1 cellular context compared by ENCODE assay signal in the genomic region with DNA sequence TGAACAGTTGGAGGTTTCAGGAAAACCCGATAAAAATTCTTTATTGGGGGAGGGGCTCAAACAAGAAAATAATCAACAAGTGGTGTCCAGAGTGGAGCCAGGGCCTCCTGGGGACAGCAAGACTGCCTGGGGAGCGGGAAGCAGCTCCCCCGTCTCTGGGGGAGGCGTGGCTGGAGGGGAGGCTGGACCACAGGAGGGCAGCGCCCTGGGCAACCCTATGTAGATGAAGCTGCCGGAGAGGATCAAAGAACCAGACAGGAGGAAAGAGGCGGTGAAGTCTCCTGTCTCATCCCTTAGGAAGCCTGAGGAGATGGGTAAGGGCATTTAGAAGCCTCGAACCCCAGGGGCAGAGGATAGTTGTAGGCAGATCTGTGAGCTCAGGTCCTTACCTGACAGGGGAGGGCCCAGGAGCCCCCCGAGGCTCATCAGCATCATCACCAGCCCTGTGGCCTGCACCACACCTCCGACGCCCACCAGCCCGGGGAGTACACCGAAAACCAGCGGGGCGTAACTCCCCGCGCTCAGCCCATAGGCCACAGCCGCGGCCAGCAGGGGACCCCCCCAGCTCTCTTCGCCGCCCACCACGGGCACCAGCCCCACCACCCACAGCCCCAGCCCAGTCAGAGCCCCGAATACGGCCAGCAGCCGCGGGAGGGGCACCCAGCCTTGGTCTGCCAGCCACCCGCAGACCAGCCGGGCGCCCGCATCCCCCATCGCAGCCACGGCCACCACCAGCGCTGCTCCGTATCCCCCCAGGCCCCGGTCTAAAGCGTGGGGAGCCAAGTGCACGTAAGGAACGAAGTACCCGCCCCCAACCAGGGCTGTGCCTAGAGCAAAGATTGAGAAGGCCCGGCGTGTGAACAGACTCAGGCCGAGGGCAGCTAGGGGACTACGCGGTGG.
TF ChIP-seq lines count a peak whose summit lies in the region.

No MANE protein-coding gene starts in this region.

TF ChIP-seq in H1, 55 proteins besides CTCF, POLR2A, EP300 and RAD21:
- TF ChIP-seq HDAC2 (IDR thresholded peaks at IDR 0.05; ENCODE audit: borderline replicate concordance in 1 of 2, low read depth in 2 of 2, low read length in 2 of 2) (no peak), JUND (IDR thresholded peaks at IDR 0.05; ENCODE audit: low read length) (no peak), YY1 (IDR thresholded peaks at IDR 0.05; ENCODE audit: low read depth, low read length) (no peak), GTF2F1 (IDR thresholded peaks at IDR 0.05; ENCODE audit: borderline replicate concordance, low read depth, low read length) (no peak), SP2 (IDR thresholded peaks at IDR 0.05; ENCODE audit: low read length) (no peak), RFX5 (IDR thresholded peaks at IDR 0.05; ENCODE audit: borderline replicate concordance, low read depth, low read length) (no peak)
- TF ChIP-seq, protein P1, sequence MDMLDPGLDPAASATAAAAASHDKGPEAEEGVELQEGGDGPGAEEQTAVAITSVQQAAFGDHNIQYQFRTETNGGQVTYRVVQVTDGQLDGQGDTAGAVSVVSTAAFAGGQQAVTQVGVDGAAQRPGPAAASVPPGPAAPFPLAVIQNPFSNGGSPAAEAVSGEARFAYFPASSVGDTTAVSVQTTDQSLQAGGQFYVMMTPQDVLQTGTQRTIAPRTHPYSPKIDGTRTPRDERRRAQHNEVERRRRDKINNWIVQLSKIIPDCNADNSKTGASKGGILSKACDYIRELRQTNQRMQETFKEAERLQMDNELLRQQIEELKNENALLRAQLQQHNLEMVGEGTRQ (IDR thresholded peaks at IDR 0.05; ENCODE audit: low read length): no peak
